1 cellular context compared by ENCODE assay signal in the genomic region with DNA sequence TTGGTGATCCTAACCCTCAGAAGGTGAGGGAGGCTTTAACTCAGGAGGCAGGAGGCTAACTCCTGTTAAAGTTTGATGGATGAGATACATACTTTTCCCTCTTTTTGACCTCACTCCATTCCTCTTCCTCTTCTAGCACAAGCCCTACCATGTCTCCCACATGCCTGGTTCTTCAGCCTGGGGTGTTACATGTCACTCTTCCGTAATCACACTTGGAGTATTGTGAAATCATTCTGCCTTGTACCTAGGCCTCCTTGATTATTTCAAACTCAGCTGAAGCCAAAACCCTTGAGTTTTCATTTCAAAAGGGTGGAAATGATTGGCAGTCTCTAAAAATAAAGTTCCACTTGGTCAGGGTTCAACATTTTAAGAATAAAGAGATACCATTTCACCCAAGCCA.
A peak's percentile ranks its signal among the peaks of the same experiment; 100 is the strongest.
TF ChIP-seq lines count a peak whose summit lies in the region.

No MANE protein-coding gene starts in this region.

TF ChIP-seq in K562, 482 proteins besides CTCF, POLR2A, EP300 and RAD21:
- peak; percentile 88 for TF ChIP-seq CEBPB (tag; IDR thresholded peaks at IDR 0.05)
- TF ChIP-seq, protein P1, sequence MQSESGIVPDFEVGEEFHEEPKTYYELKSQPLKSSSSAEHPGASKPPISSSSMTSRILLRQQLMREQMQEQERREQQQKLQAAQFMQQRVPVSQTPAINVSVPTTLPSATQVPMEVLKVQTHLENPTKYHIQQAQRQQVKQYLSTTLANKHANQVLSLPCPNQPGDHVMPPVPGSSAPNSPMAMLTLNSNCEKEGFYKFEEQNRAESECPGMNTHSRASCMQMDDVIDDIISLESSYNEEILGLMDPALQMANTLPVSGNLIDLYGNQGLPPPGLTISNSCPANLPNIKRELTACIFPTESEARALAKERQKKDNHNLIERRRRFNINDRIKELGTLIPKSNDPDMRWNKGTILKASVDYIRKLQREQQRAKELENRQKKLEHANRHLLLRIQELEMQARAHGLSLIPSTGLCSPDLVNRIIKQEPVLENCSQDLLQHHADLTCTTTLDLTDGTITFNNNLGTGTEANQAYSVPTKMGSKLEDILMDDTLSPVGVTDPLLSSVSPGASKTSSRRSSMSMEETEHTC (IDR thresholded peaks at IDR 0.05): no peak
- no peak for TF ChIP-seq CEBPG (CRISPR knock-in tag; IDR thresholded peaks at IDR 0.05)
- TF ChIP-seq CEBPG (tag; conservative IDR thresholded peaks at IDR 0.05 in 1 of 2, IDR thresholded peaks at IDR 0.05 in 1 of 2): peak in 1 of 2 experiments; percentile 41; a peak in 3 of 4 replicates
